19 cellular contexts compared by ENCODE assay signal in genomic region chr12:52837781-52838736, GRCh38. TPM values are rescaled to one million over a fixed set of nuclear protein-coding genes. Genes with fewer than 3 reads are reported as not detected.
DNase-seq lines count a peak whose midpoint lies in the region; ATAC-seq and TF ChIP-seq lines count a peak whose summit lies in the region.
"Had no signal": no experiment of that assay in that cellular context is flagged by ENCODE, and none has a peak within 500 bp of the region (broad histone marks: within the 10 kb centered on the region; RNA-seq: fewer than 3 reads in every experiment).

No MANE protein-coding gene starts in this region.

- H3K27ac Mint-ChIP-seq in activated naive CD8-positive, alpha-beta T cell = peak overlapping the region; percentile 99
- H3K27ac Mint-ChIP-seq in endodermal cell = no peak overlapping the region
- H3K27ac Mint-ChIP-seq: dendritic cell treated with granulocyte-macrophage colony-stimulating factor and Interleukin-4, amounts not matched to agents 40 ng/mL and 50 ng/mL, for 4 days had no signal

- TF ChIP-seq CTCF in AG04450 (IDR thresholded peaks at IDR 0.05; ENCODE audit: low read depth, low read length) (no peak), HCT116 (IDR thresholded peaks at IDR 0.05 in 2 of 3, conservative IDR thresholded peaks at IDR 0.05 in 1 of 3; ENCODE audit: borderline replicate concordance in 1 of 3, insufficient read depth in 1 of 3, low read depth in 2 of 3, low read length in 2 of 3) (no peak), foreskin keratinocyte (conservative IDR thresholded peaks at IDR 0.05) (no peak), endodermal cell (conservative IDR thresholded peaks at IDR 0.05) (no peak)

- CTCF ChIA-PET in AG04450 (lab: Charles Lee) = interaction anchor here (0.9 to 1.6 kb wide), 3 partner anchors 28 to 42 kb away, joined by 3 to 5 read pairs (median 4); no protein-coding TSS in a partner anchor
- CTCF ChIA-PET in HCT116 (lab: Charles Lee) = interaction anchor here (1.0 kb wide), 1 partner anchor 695 kb away, joined by 3 read pairs; no protein-coding TSS in a partner anchor

- ATAC-seq in HCT116 (no peak), foreskin keratinocyte (no peak)

- BruUV-seq in HCT116 (replicated peaks; lab: Mats Ljungman, UMichigan) = no TSS peak

- RAD21 ChIA-PET in HCT116 (lab: Charles Lee; ENCODE audit: low non-redundant PET in 1 of 2, low total read pairs in 2 of 2, uncharacterized antibody in 2 of 2, unreplicated experiment in 2 of 2) = no interaction called here

- intact Hi-C loops in HCT116 (cut with micrococcal nuclease) = no loop called here

- H3K27me3 ChIP-seq in AG04450 (ENCODE audit: control insufficient read depth, insufficient read depth, low read length) = no peaks in the 10 kb centered on the region
- peaks cover 10% of the 10 kb centered on the region; the same call in 1 of the 2 replicates for H3K27me3 ChIP-seq in HCT116 (ENCODE audit: insufficient read depth, low read length)
- H3K27me3 ChIP-seq in foreskin keratinocyte = peaks cover 7% of the 10 kb centered on the region
- no peaks in the 10 kb centered on the region for H3K27me3 ChIP-seq in endodermal cell (ENCODE audit: control insufficient read depth, insufficient read depth, low read length, poor library complexity, severe bottlenecking)
- H3K27me3 ChIP-seq: thyroid gland had no signal

- no peak for TF ChIP-seq RAD21 in HCT116 (IDR thresholded peaks at IDR 0.05; ENCODE audit: low read depth)

- H3K9me3 ChIP-seq in AG04450 (ENCODE audit: control insufficient read depth, insufficient read depth, low read length) (no peaks in the 10 kb centered on the region), HCT116 (ENCODE audit: control insufficient read depth in 1 of 2, insufficient read depth in 1 of 2, low read depth in 1 of 2, low read length in 2 of 2) (no peaks in the 10 kb centered on the region), endodermal cell (ENCODE audit: control insufficient read depth, low read length) (no peaks in the 10 kb centered on the region)
- H3K9me3 ChIP-seq: thyroid gland had no signal

- no peaks in the 10 kb centered on the region for H3K9me3 Mint-ChIP-seq in activated naive CD8-positive, alpha-beta T cell (ENCODE audit: low read depth)
- no peaks in the 10 kb centered on the region for H3K9me3 Mint-ChIP-seq in endodermal cell
- H3K9me3 Mint-ChIP-seq: activated T-helper 1 cell treated with anti-CD3 and anti-CD28 coated beads, Interleukin-12 subunit alpha, Interleukin-12 subunit beta, Interleukin-2, Interleukin-4 antibody, amounts not matched to agents 30 ng/mL and 10 ng/mL and 1 ng/mL, durations not matched to agents 14 hours and 24 hours and 36 hours; dendritic cell treated with granulocyte-macrophage colony-stimulating factor and Interleukin-4, amounts not matched to agents 40 ng/mL and 50 ng/mL, for 4 days had no signal

- peaks cover 52% of the 10 kb centered on the region for H3K4me1 Mint-ChIP-seq in activated naive CD8-positive, alpha-beta T cell (ENCODE audit: low read depth)
- no peaks in the 10 kb centered on the region for H3K4me1 Mint-ChIP-seq in endodermal cell

- H3K27ac ChIP-seq in AG04450 (ENCODE audit: low read depth, low read length) (peak overlapping the region; percentile 31), HCT116 (ENCODE audit: low read depth, low read length) (no peak overlapping the region), foreskin keratinocyte (peak overlapping the region; percentile 48), endodermal cell (ENCODE audit: low read depth, low read length) (no peak overlapping the region)
- H3K27ac ChIP-seq: parathyroid adenoma, thyroid gland had no signal

- POLR2A ChIA-PET in AG04450 (lab: Yijun Ruan, JAX) (interaction anchor here (0.6 kb wide), 1 partner anchor 334 kb away, joined by 7 read pairs; no protein-coding TSS in a partner anchor), HCT116 (lab: Charles Lee) (no interaction called here)

- no peak overlapping the region for H3K9ac ChIP-seq in HCT116 (ENCODE audit: low read length)
- no peak overlapping the region for H3K9ac ChIP-seq in endodermal cell (ENCODE audit: extremely low read depth, low read length, poor library complexity, severe bottlenecking)
- H3K9ac ChIP-seq: parathyroid adenoma had no signal

- H3K4me2 ChIP-seq in HCT116 (ENCODE audit: low read length) = peak overlapping the region; percentile 3; the same call in 1 of the 2 replicates

- DNase-seq in AG04450 (ENCODE audit: low read depth, low spot score) (no peak), HCT116 (ENCODE audit: low read depth, low spot score) (no peak), foreskin keratinocyte (no peak), NCI-H1436 treated with DMSO at 0.1 percent for 48 hours (lab: John Stamatoyannopoulos, UW) (no peak), RPMI8226 (no peak), endodermal cell (no peak), NCI-H2196 (lab: John Stamatoyannopoulos, UW; ENCODE audit: unreplicated experiment) (no peak)
- DNase-seq: NCI-H1105, NCI-H2171 treated with DMSO at 0.1 percent for 48 hours, NCI-H82, thyroid gland had no signal

- no peak overlapping the region for H2AFZ ChIP-seq in HCT116 (ENCODE audit: low read depth, low read length, poor library complexity, severe bottlenecking)
- H2AFZ ChIP-seq: parathyroid adenoma had no signal

- H3K4me1 ChIP-seq in HCT116 (ENCODE audit: control insufficient read depth in 1 of 2, insufficient read depth in 2 of 2, low read length in 2 of 2) = peaks cover 0 to 18% of the 10 kb centered on the region in 2 experiments; a peak in 2 of 4 replicates
- no peaks in the 10 kb centered on the region for H3K4me1 ChIP-seq in foreskin keratinocyte
- H3K4me1 ChIP-seq in endodermal cell (ENCODE audit: control insufficient read depth, insufficient read depth, low read length) = no peaks in the 10 kb centered on the region
- H3K4me1 ChIP-seq: parathyroid adenoma, thyroid gland had no signal

- no peak for TF ChIP-seq POLR2A in HCT116 (IDR thresholded peaks at IDR 0.05; ENCODE audit: borderline replicate concordance, extremely low read depth, insufficient read depth, insufficient read length)

- H3K36me3 ChIP-seq in HCT116 (ENCODE audit: control insufficient read depth in 1 of 2, insufficient read depth in 2 of 2, low read length in 2 of 2) (no peaks in the 10 kb centered on the region), endodermal cell (ENCODE audit: control insufficient read depth, insufficient read depth, low read length) (no peaks in the 10 kb centered on the region)
- H3K36me3 ChIP-seq: thyroid gland had no signal

- no peaks in the 10 kb centered on the region for H3K36me3 Mint-ChIP-seq in activated naive CD8-positive, alpha-beta T cell
- no peaks in the 10 kb centered on the region for H3K36me3 Mint-ChIP-seq in endodermal cell (ENCODE audit: low read depth)

- H3K4me3 Mint-ChIP-seq in activated naive CD8-positive, alpha-beta T cell = no peak overlapping the region
- no peak overlapping the region for H3K4me3 Mint-ChIP-seq in endodermal cell
- H3K4me3 Mint-ChIP-seq: dendritic cell treated with granulocyte-macrophage colony-stimulating factor and Interleukin-4, amounts not matched to agents 40 ng/mL and 50 ng/mL, for 4 days had no signal

- 90 to 92% methylated on average over 3 to 6 of the region's 6 CpGs for WGBS in endodermal cell (ENCODE audit: insufficient coverage in 1 of 2, insufficient read length in 1 of 2), 2 experiments

- H4K20me1 ChIP-seq in HCT116 (ENCODE audit: insufficient read depth) = no peaks in the 10 kb centered on the region

- no peaks in the 10 kb centered on the region for H3K27me3 Mint-ChIP-seq in activated naive CD8-positive, alpha-beta T cell
- H3K27me3 Mint-ChIP-seq in endodermal cell (ENCODE audit: insufficient read depth) = peaks cover 13% of the 10 kb centered on the region

- H3K4me3 ChIP-seq in AG04450 (ENCODE audit: low read depth, low read length) = no peak overlapping the region
- H3K4me3 ChIP-seq in HCT116 (replicated peaks in 1 of 2; ENCODE audit: low read depth in 1 of 2, low read length in 2 of 2) = no peak overlapping the region
- H3K4me3 ChIP-seq in endodermal cell (ENCODE audit: low read length) = no peak overlapping the region
- H3K4me3 ChIP-seq: skin epidermis, thyroid gland had no signal

- H3K79me2 ChIP-seq in HCT116 (ENCODE audit: insufficient read depth, low read length) = no peaks in the 10 kb centered on the region
- H3K79me2 ChIP-seq: parathyroid adenoma had no signal

- H3K9me2 ChIP-seq in HCT116 (ENCODE audit: insufficient read depth) = no peaks in the 10 kb centered on the region

TF ChIP-seq in HCT116, 20 proteins besides CTCF, POLR2A, EP300 and RAD21 (continues in another document):
- no peak for TF ChIP-seq SP1 (IDR thresholded peaks at IDR 0.05; ENCODE audit: low read depth)

RNA-seq across cellular contexts. Expression of gene KRT79, which starts 3.9 kb away (rescaled TPM):
- polyA plus RNA-seq in AG04450 (2011; rRNA removed) (0.04 TPM in 1 of 2 replicates, not detected in the other), foreskin keratinocyte (not detected in 2 replicates)
- not detected in 2 replicates for polyA minus RNA-seq in AG04450 (2011; rRNA and poly(A)+ RNA removed)
- total RNA-seq in HCT116 (2021; ENCODE audit: unreplicated experiment) (not detected), foreskin keratinocyte (not detected in 2 replicates), endodermal cell (not detected)
- not detected in 2 replicates for polyA plus RNA-seq in HCT116 (2012)
- not detected for polyA plus RNA-seq in endodermal cell (2013, experiment 1 of 2)
- not detected for polyA plus RNA-seq in endodermal cell (2013, experiment 2 of 2)
- total RNA-seq: activated T-helper 1 cell treated with anti-CD3 and anti-CD28 coated beads, Interleukin-12 subunit alpha, Interleukin-12 subunit beta, Interleukin-2, Interleukin-4 antibody, amounts not matched to agents 30 ng/mL and 10 ng/mL and 1 ng/mL, durations not matched to agents 14 hours and 24 hours and 36 hours; epithelial cell of proximal tubule; G401; liver; thyroid gland had no signal
- polyA plus RNA-seq: liver had no signal

RNA-seq across cellular contexts. Expression of gene KRT78, which starts 10.7 kb away (rescaled TPM):
- polyA plus RNA-seq in AG04450 (2011; rRNA removed) (not detected in 2 replicates), foreskin keratinocyte (0.10 and 0.17 TPM in 2 replicates)
- not detected in 2 replicates for polyA minus RNA-seq in AG04450 (2011; rRNA and poly(A)+ RNA removed)
- total RNA-seq in HCT116 (2021; ENCODE audit: unreplicated experiment) (not detected), foreskin keratinocyte (0.32 and 0.58 TPM in 2 replicates), endodermal cell (not detected)
- polyA plus RNA-seq in HCT116 (2012) = 0.06 TPM in 1 of 2 replicates, not detected in the other
- polyA plus RNA-seq in endodermal cell (2013, experiment 1 of 2) = not detected
- not detected for polyA plus RNA-seq in endodermal cell (2013, experiment 2 of 2)
- total RNA-seq: activated T-helper 1 cell treated with anti-CD3 and anti-CD28 coated beads, Interleukin-12 subunit alpha, Interleukin-12 subunit beta, Interleukin-2, Interleukin-4 antibody, amounts not matched to agents 30 ng/mL and 10 ng/mL and 1 ng/mL, durations not matched to agents 14 hours and 24 hours and 36 hours; epithelial cell of proximal tubule; liver had no signal

RNA-seq across cellular contexts. Expression of gene KRT4, which starts 24.1 kb away (rescaled TPM):
- polyA plus RNA-seq in AG04450 (2011; rRNA removed) (0.04 and 0.16 TPM in 2 replicates), foreskin keratinocyte (0.03 and 0.06 TPM in 2 replicates)
- 0.09 TPM in 1 of 2 replicates, not detected in the other for polyA minus RNA-seq in AG04450 (2011; rRNA and poly(A)+ RNA removed)
- total RNA-seq in HCT116 (2021; ENCODE audit: unreplicated experiment) (not detected), foreskin keratinocyte (0.11 TPM in 1 of 2 replicates, not detected in the other), endodermal cell (not detected)
- 0.02 and 0.03 TPM in 2 replicates for polyA plus RNA-seq in HCT116 (2012)
- not detected for polyA plus RNA-seq in endodermal cell (2013, experiment 1 of 2)
- polyA plus RNA-seq in endodermal cell (2013, experiment 2 of 2) = not detected
- total RNA-seq: activated T-helper 1 cell treated with anti-CD3 and anti-CD28 coated beads, Interleukin-12 subunit alpha, Interleukin-12 subunit beta, Interleukin-2, Interleukin-4 antibody, amounts not matched to agents 30 ng/mL and 10 ng/mL and 1 ng/mL, durations not matched to agents 14 hours and 24 hours and 36 hours; epithelial cell of proximal tubule; G401 had no signal

RNA-seq across cellular contexts. Expression of gene KRT3, which starts 42.1 kb away (rescaled TPM):
- polyA plus RNA-seq in AG04450 (2011; rRNA removed) = not detected in 2 replicates
- not detected in 2 replicates for polyA minus RNA-seq in AG04450 (2011; rRNA and poly(A)+ RNA removed)
- total RNA-seq in HCT116 (2021; ENCODE audit: unreplicated experiment) = not detected
- not detected in 2 replicates for polyA plus RNA-seq in HCT116 (2012)
- not detected in 2 replicates for total RNA-seq in foreskin keratinocyte
- polyA plus RNA-seq in foreskin keratinocyte = not detected in 2 replicates
- not detected for total RNA-seq in endodermal cell
- polyA plus RNA-seq in endodermal cell (2013, experiment 1 of 2) = not detected
- polyA plus RNA-seq in endodermal cell (2013, experiment 2 of 2) = not detected
- total RNA-seq: G401, liver, thyroid gland had no signal
- polyA plus RNA-seq: liver had no signal

Comparison
In these comparisons a context has a peak if more than half of its experiments do, and no peak if none do; other contexts are left out.
1. H3K27ac ChIP-seq: peak in AG04450 (single experiment) and foreskin keratinocyte (single experiment); none in HCT116 (single experiment) and endodermal cell (single experiment).